9 cellular contexts compared by ENCODE assay signal in genomic region chr18:11310476-11311086, GRCh38.
DNase-seq lines count a peak whose midpoint lies in the region; ATAC-seq and TF ChIP-seq lines count a peak whose summit lies in the region.
"Had no signal": no experiment of that assay in that cellular context is flagged by ENCODE, and none has a peak within 500 bp of the region (broad histone marks: within the 10 kb centered on the region; RNA-seq: fewer than 3 reads in every experiment).

No MANE protein-coding gene starts in this region.

- H3K4me3 Mint-ChIP-seq in CD4-positive, alpha-beta T cell = no peak overlapping the region
- H3K4me3 Mint-ChIP-seq in T-helper 2 cell treated with Interferon-gamma antibody and Interleukin-4, amounts not matched to agents 5 μg/mL and 100 μg/mL, for 36 hours = no peak overlapping the region
- H3K4me3 Mint-ChIP-seq: memory B cell had no signal

- no peaks in the 10 kb centered on the region for H3K36me3 Mint-ChIP-seq in CD4-positive, alpha-beta T cell (ENCODE audit: low read depth)
- no peaks in the 10 kb centered on the region for H3K36me3 Mint-ChIP-seq in T-helper 2 cell treated with Interferon-gamma antibody and Interleukin-4, amounts not matched to agents 5 μg/mL and 100 μg/mL, for 36 hours (ENCODE audit: low read depth)
- H3K36me3 Mint-ChIP-seq: memory B cell had no signal

- no peaks in the 10 kb centered on the region for H3K9me3 Mint-ChIP-seq in CD4-positive, alpha-beta T cell
- H3K9me3 Mint-ChIP-seq in T-helper 2 cell treated with Interferon-gamma antibody and Interleukin-4, amounts not matched to agents 5 μg/mL and 100 μg/mL, for 36 hours = no peaks in the 10 kb centered on the region
- H3K9me3 Mint-ChIP-seq: memory B cell had no signal

- H3K27me3 Mint-ChIP-seq in CD4-positive, alpha-beta T cell = no peaks in the 10 kb centered on the region
- no peaks in the 10 kb centered on the region for H3K27me3 Mint-ChIP-seq in T-helper 2 cell treated with Interferon-gamma antibody and Interleukin-4, amounts not matched to agents 5 μg/mL and 100 μg/mL, for 36 hours (ENCODE audit: low read depth)

- POLR2A ChIA-PET in CD4-positive, alpha-beta T cell (lab: Charles Lee) = no interaction called here

- H3K9me3 ChIP-seq in CD4-positive, alpha-beta T cell (ENCODE audit: control insufficient read depth, low read length) = no peaks in the 10 kb centered on the region

- H3K4me1 Mint-ChIP-seq in CD4-positive, alpha-beta T cell (ENCODE audit: low read depth) = no peaks in the 10 kb centered on the region
- peaks cover 6% of the 10 kb centered on the region for H3K4me1 Mint-ChIP-seq in T-helper 2 cell treated with Interferon-gamma antibody and Interleukin-4, amounts not matched to agents 5 μg/mL and 100 μg/mL, for 36 hours (ENCODE audit: low read depth)
- H3K4me1 Mint-ChIP-seq: memory B cell had no signal

- peak; percentile 76 for ATAC-seq in GM19395 (IDR thresholded peaks at IDR 0.05; ENCODE audit: unreplicated experiment)
- no peak for ATAC-seq in stimulated activated naive CD8-positive, alpha-beta T cell treated with anti-CD3 and anti-CD28 coated beads, Interleukin-15, Interleukin-2, amounts not matched to agents 100 U/mL and 50 U/mL, for 24 hours
- ATAC-seq in CD4-positive, alpha-beta T cell (ENCODE audit: poor library complexity) = no peak

- no peak for TF ChIP-seq CTCF in CD4-positive, alpha-beta T cell (IDR thresholded peaks at IDR 0.05)

- CTCF ChIA-PET in CD4-positive, alpha-beta T cell (lab: Charles Lee) = no interaction called here

- H3K27me3 ChIP-seq in CD4-positive, alpha-beta T cell (ENCODE audit: control insufficient read depth, insufficient read depth, low read length) = no peaks in the 10 kb centered on the region

- H3K27ac ChIP-seq in CD4-positive, alpha-beta T cell (ENCODE audit: low read depth, low read length) = no peak overlapping the region

- intact Hi-C loops in CD4-positive, alpha-beta T cell (cut with DNase I, micrococcal nuclease) = loop anchor here in 1 of 2 experiments (5.0 kb wide), 1 partner anchor 727 kb away; no protein-coding TSS in a partner anchor

- H3K27ac Mint-ChIP-seq in CD4-positive, alpha-beta T cell = no peak overlapping the region
- no peak overlapping the region for H3K27ac Mint-ChIP-seq in T-helper 2 cell treated with Interferon-gamma antibody and Interleukin-4, amounts not matched to agents 5 μg/mL and 100 μg/mL, for 36 hours
- H3K27ac Mint-ChIP-seq: memory B cell had no signal

- DNase-seq in COLO668 (lab: John Stamatoyannopoulos, UW; ENCODE audit: unreplicated experiment) = peak; percentile 43
- peak; percentile 28 for DNase-seq in NCI-H1105 (lab: John Stamatoyannopoulos, UW)
- peak; percentile 38 to 55 for DNase-seq in activated CD4-positive, alpha-beta T cell treated with anti-CD3 and anti-CD28 coated beads, Interleukin-2, amount 50 U/mL, for 48 hours
- DNase-seq in hepatic stellate cell (ENCODE audit: low spot score) = peak; percentile 16
- DNase-seq in stimulated activated naive CD8-positive, alpha-beta T cell treated with anti-CD3 and anti-CD28 coated beads, Interleukin-15, Interleukin-2, amounts not matched to agents 100 U/mL and 50 U/mL, for 24 hours = peak; percentile 51
- DNase-seq in CD4-positive, alpha-beta T cell = no peak
- no peak for DNase-seq in T-helper 2 cell treated with Interferon-gamma antibody and Interleukin-4, amounts not matched to agents 5 μg/mL and 100 μg/mL, for 36 hours (ENCODE audit: low spot score)

Comparison
In these comparisons a context has a peak if more than half of its experiments do, and no peak if none do; other contexts are left out.
1. DNase-seq: peak in COLO668 (single experiment), NCI-H1105 (single experiment), activated CD4-positive, alpha-beta T cell treated with anti-CD3 and anti-CD28 coated beads, Interleukin-2, amount 50 U/mL, for 48 hours (2 of 2), hepatic stellate cell (single experiment) and stimulated activated naive CD8-positive, alpha-beta T cell treated with anti-CD3 and anti-CD28 coated beads, Interleukin-15, Interleukin-2, amounts not matched to agents 100 U/mL and 50 U/mL, for 24 hours (single experiment); none in CD4-positive, alpha-beta T cell (0 of 10) and T-helper 2 cell treated with Interferon-gamma antibody and Interleukin-4, amounts not matched to agents 5 μg/mL and 100 μg/mL, for 36 hours (single experiment).